8 cellular contexts compared by ENCODE assay signal in the genomic region with DNA sequence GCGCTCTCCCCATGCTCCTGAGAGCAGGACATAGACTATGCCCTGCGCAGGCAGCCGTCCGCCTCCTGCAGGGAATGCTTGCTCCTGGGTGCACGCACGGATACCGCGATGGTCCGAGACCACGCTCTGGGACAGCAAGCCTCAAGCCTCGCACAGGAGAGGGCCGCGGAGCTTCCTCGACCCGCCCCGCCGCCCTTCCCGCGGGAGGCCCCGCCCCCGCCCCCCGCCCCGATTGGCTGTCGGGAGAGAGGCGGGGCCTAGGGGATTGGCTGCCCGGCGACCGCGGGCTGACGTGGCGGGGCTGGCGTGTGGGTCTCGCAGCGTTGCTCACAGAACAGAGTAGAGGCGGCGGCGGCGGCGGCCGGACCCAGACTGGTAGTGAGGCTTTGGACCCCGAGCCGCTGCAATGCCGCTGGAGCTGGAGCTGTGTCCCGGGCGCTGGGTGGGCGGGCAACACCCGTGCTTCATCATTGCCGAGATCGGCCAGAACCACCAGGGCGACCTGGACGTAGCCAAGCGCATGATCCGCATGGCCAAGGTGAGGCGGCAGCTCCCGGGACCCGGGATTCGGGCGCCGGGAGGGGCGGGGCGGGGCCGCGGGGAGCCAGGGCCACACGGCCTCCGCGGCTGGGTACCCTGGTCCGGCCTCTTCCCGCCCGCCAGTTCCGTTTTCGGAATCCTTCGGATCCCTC. TPM values are rescaled to one million over a fixed set of nuclear protein-coding genes. Genes with fewer than 3 reads are reported as not detected.
DNase-seq lines count a peak whose midpoint lies in the region; ATAC-seq and TF ChIP-seq lines count a peak whose summit lies in the region.

A gene with protein sequence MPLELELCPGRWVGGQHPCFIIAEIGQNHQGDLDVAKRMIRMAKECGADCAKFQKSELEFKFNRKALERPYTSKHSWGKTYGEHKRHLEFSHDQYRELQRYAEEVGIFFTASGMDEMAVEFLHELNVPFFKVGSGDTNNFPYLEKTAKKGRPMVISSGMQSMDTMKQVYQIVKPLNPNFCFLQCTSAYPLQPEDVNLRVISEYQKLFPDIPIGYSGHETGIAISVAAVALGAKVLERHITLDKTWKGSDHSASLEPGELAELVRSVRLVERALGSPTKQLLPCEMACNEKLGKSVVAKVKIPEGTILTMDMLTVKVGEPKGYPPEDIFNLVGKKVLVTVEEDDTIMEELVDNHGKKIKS (plus strand): TSS at position 330 of the 692 bp plus-strand sequence. CDS start 77 bp downstream, at position 407.

- peaks cover 4% of the 10 kb centered on the region; the same call in 1 of the 2 replicates for H3K36me3 ChIP-seq in Panc1 (ENCODE audit: control insufficient read depth, insufficient read depth, low read length)
- peaks cover 0 to 5% of the 10 kb centered on the region in 2 donors for H3K36me3 ChIP-seq in esophagus (ENCODE audit: control insufficient read depth in 2 of 2, insufficient read depth in 2 of 2, low read length in 1 of 2)
- H3K36me3 ChIP-seq in mucosa of stomach (ENCODE audit: control insufficient read depth, insufficient read depth, low read length): no peaks in the 10 kb centered on the region

- CTCF ChIA-PET in Panc1 (lab: Charles Lee): interaction anchor here (0.6 to 0.8 kb wide), 3 partner anchors 35 to 486 kb away, joined by 3 to 16 read pairs (median 6); a partner anchor contains a TSS

- H3K27ac ChIP-seq in Panc1 (ENCODE audit: low read length) (peak within 1 kb of the TSS; percentile 83), esophagus (ENCODE audit: low read depth in 2 of 2, low read length in 1 of 2) (peak within 1 kb of the TSS; percentile 98)

- BruUV-seq in Panc1 (replicated peaks; lab: Mats Ljungman, UMichigan): no TSS peak

- peaks cover 21% of the 10 kb centered on the region for H3K4me1 Mint-ChIP-seq in activated T-cell treated with anti-CD3 and anti-CD28 coated beads, Interleukin-2, amount 50 U/mL, for 4 hours (ENCODE audit: low read depth)

- POLR2A ChIA-PET in Panc1 (lab: Charles Lee): interaction anchor here (0.5 to 0.8 kb wide), 4 partner anchors 69 to 381 kb away, joined by 3 to 15 read pairs (median 4); a partner anchor contains a TSS

- H3K4me3 Mint-ChIP-seq in activated T-cell treated with anti-CD3 and anti-CD28 coated beads, Interleukin-2, amount 50 U/mL, for 4 hours: peak within 1 kb of the TSS; percentile 96

- peaks cover 6% of the 10 kb centered on the region for H3K36me3 Mint-ChIP-seq in activated T-cell treated with anti-CD3 and anti-CD28 coated beads, Interleukin-2, amount 50 U/mL, for 4 hours (ENCODE audit: insufficient read depth)

- no peaks in the 10 kb centered on the region for H3K27me3 ChIP-seq in Panc1 (ENCODE audit: control insufficient read depth, insufficient read depth, low read length)
- H3K27me3 ChIP-seq in esophagus (ENCODE audit: control insufficient read depth in 1 of 2, insufficient read depth in 2 of 2, low read length in 2 of 2): no peaks in the 10 kb centered on the region
- no peaks in the 10 kb centered on the region for H3K27me3 ChIP-seq in mucosa of stomach (ENCODE audit: control insufficient read depth, insufficient read depth, low read length)

- WGBS in esophagus, 2 donors: 0 to 1% methylated on average over 54 to 72 of the region's 72 CpGs

- peak within 1 kb of the TSS; percentile 73 to 83 for H3K4me3 ChIP-seq in Panc1 (ENCODE audit: low read depth in 2 of 2, low read length in 2 of 2)
- H3K4me3 ChIP-seq in esophagus (ENCODE audit: low read depth in 1 of 2, low read length in 2 of 2): peak within 1 kb of the TSS; percentile 75 to 86
- H3K4me3 ChIP-seq in mucosa of stomach (ENCODE audit: low read length): peak within 1 kb of the TSS; percentile 29

- no peaks in the 10 kb centered on the region for H3K9me3 Mint-ChIP-seq in activated T-cell treated with anti-CD3 and anti-CD28 coated beads, Interleukin-2, amount 50 U/mL, for 4 hours

- H3K4me1 ChIP-seq in Panc1 (ENCODE audit: control insufficient read depth, insufficient read depth, low read length): 0 out of 2 replicates have a peak, but pooled peaks cover 4% of the 10 kb centered on the region
- H3K4me1 ChIP-seq in esophagus (ENCODE audit: control insufficient read depth in 2 of 2, insufficient read depth in 2 of 2, low read length in 1 of 2): peaks cover 0 to 3% of the 10 kb centered on the region in 2 donors
- peaks cover 11% of the 10 kb centered on the region for H3K4me1 ChIP-seq in mucosa of stomach (ENCODE audit: control insufficient read depth, insufficient read depth, low read length)

- peak within 1 kb of the TSS; percentile 73 for H3K9ac ChIP-seq in mucosa of stomach (ENCODE audit: low read length)

- H3K27me3 Mint-ChIP-seq in activated T-cell treated with anti-CD3 and anti-CD28 coated beads, Interleukin-2, amount 50 U/mL, for 4 hours (ENCODE audit: low read depth): no peaks in the 10 kb centered on the region

- in situ Hi-C loops in KBM-7 (cut with MboI; ENCODE audit: low pct_unique_long_range_greater_than_20kb, low sequenced_read_pairs) (no loop called here), Panc1 (cut with HindIII; ENCODE audit: low pct_unique_long_range_greater_than_20kb, low sequenced_read_pairs) (no loop called here)

- no peaks in the 10 kb centered on the region for H3K9me3 ChIP-seq in Panc1 (ENCODE audit: control insufficient read depth, insufficient read depth, low read depth, low read length)
- H3K9me3 ChIP-seq in esophagus (ENCODE audit: control insufficient read depth in 2 of 2, insufficient read depth in 1 of 2, low read depth in 1 of 2, low read length in 1 of 2): no peaks in the 10 kb centered on the region
- H3K9me3 ChIP-seq in mucosa of stomach (ENCODE audit: control insufficient read depth, low read length): no peaks in the 10 kb centered on the region

- intact Hi-C loops in Panc1 (cut with micrococcal nuclease; ENCODE audit: unreplicated experiment): no loop called here

- ATAC-seq in GM21723 (IDR thresholded peaks at IDR 0.05; ENCODE audit: unreplicated experiment) (peak; percentile 93), Panc1 (peak; percentile 98)
- peak; percentile 97 to 98 for ATAC-seq in activated T-cell treated with anti-CD3 and anti-CD28 coated beads, Interleukin-2, amount 50 U/mL, for 4 hours

- DNase-seq in DMS53 treated with DMSO at 0.1 percent for 48 hours (lab: John Stamatoyannopoulos, UW; ENCODE audit: unreplicated experiment) (peak; percentile 83), KBM-7 (peak; percentile 88), Panc1 (ENCODE audit: low read depth, low spot score) (peak; percentile 56)
- peak; percentile 90 for DNase-seq in activated T-cell treated with anti-CD3 and anti-CD28 coated beads, Interleukin-2, amount 50 U/mL, for 4 hours
- DNase-seq in stimulated activated CD8-positive, alpha-beta memory T cell treated with anti-CD3 and anti-CD28 coated beads, Interleukin-4, amount 100 ng/mL, for 48 hours: peak; percentile 95

- no peak for TF ChIP-seq CTCF in Panc1 (IDR thresholded peaks at IDR 0.05)

RNA-seq across cellular contexts. Expression of the gene that starts here (rescaled TPM):
- total RNA-seq in Panc1 (2021; ENCODE audit: unreplicated experiment): 41.0 TPM
- polyA plus RNA-seq in Panc1 (2012; ENCODE audit: insufficient read length): 54.7 TPM
- total RNA-seq in activated T-cell treated with anti-CD3 and anti-CD28 coated beads, Interleukin-2, amount 50 U/mL, for 4 hours: 10 to 100 TPM; 48.4 to 57.2 (median 49.1) TPM
- polyA plus RNA-seq in esophagus: 10 to 100 TPM; 48.7 to 54.0 TPM

Comparison
In these comparisons a context has a peak if more than half of its experiments do, and no peak if none do; other contexts are left out.
1. Peak in every context shown above with its lines: DNase-seq, ATAC-seq, H3K4me3 ChIP-seq and H3K27ac ChIP-seq.
2. H3K4me3 ChIP-seq: peak in every context shown above with its lines; median percentile 80 in esophagus; 78 in Panc1; 29 in mucosa of stomach.